In genomic region chr10:71984126-71984797, GRCh38 we compare ENCODE assay signal across 17 cellular contexts. TPM values are rescaled to one million over a fixed set of nuclear protein-coding genes. Genes with fewer than 3 reads are reported as not detected.
DNase-seq lines count a peak whose midpoint lies in the region; ATAC-seq, FAIRE-seq and TF ChIP-seq lines count a peak whose summit lies in the region.
"Had no signal": no experiment of that assay in that cellular context is flagged by ENCODE, and none has a peak within 500 bp of the region (broad histone marks: within the 10 kb centered on the region; RNA-seq: fewer than 3 reads in every experiment).

No MANE protein-coding gene starts in this region.

- intact Hi-C loops in GM12878 (cut with micrococcal nuclease; ENCODE audit: unreplicated experiment), result loop anchor here (5.0 kb wide), 1 partner anchor 233 kb away; the partner anchor contains the start of genes ANAPC16 and ASCC1
- intact Hi-C loops in lower lobe of right lung (cut with DNase I), result no loop called here

- SMC1A ChIA-PET in GM12878 (lab: Charles Lee; ENCODE audit: uncharacterized antibody, unreplicated experiment), result interaction anchor here (1.0 to 3.6 kb wide), 13 partner anchors 9 to 302 kb away, joined by 3 to 25 read pairs (median 4); no protein-coding TSS in a partner anchor

- H3K9me3 ChIP-seq in GM12878 (replicated peaks; ENCODE audit: control insufficient read depth, insufficient read depth, low read length) (no peaks in the 10 kb centered on the region), lower lobe of right lung (no peaks in the 10 kb centered on the region)

- H3K9me3 Mint-ChIP-seq in stimulated activated naive B cell treated with anti-CD40 and anti-IgM and Interleukin-4, amounts not matched to agents 10 μg/mL and 1 μg/mL and 100 μg/mL, for 72 hours, result peaks cover 0 to 3% of the 10 kb centered on the region in 2 donors
- H3K9me3 Mint-ChIP-seq in naive thymus-derived CD8-positive, alpha-beta T cell, result no peaks in the 10 kb centered on the region
- H3K9me3 Mint-ChIP-seq: T-cell had no signal

- H3K9ac ChIP-seq in GM12878 (ENCODE audit: control insufficient read depth, insufficient read depth, low read length), result peak overlapping the region; percentile 32; the same call in 1 of the 2 replicates

- CTCF ChIA-PET in GM12878 (lab: Yijun Ruan, JAX), result interaction anchor here (0.7 to 3.8 kb wide), 15 partner anchors 10 to 600 kb away, joined by 3 to 11 read pairs (median 3); no protein-coding TSS in a partner anchor

- H3K27ac ChIP-seq in GM12878 (ENCODE audit: control insufficient read depth, insufficient read depth), result peak overlapping the region; percentile 88
- peak overlapping the region; percentile 31 for H3K27ac ChIP-seq in lower lobe of right lung
- H3K27ac ChIP-seq: PC-9 had no signal

- H3K4me2 ChIP-seq in GM12878 (ENCODE audit: control insufficient read depth, insufficient read depth), result peak overlapping the region; percentile 75; the same call in 1 of the 2 replicates
- H3K4me2 ChIP-seq: PC-9 had no signal

- H3K4me3 Mint-ChIP-seq in stimulated activated naive B cell treated with anti-CD40 and anti-IgM and Interleukin-4, amounts not matched to agents 10 μg/mL and 1 μg/mL and 100 μg/mL, for 72 hours, result peak overlapping the region; percentile 69 to 73
- no peak overlapping the region for H3K4me3 Mint-ChIP-seq in naive thymus-derived CD8-positive, alpha-beta T cell
- H3K4me3 Mint-ChIP-seq: B cell, endodermal cell, T-cell had no signal

- H3K4me3 ChIP-seq in GM12878 (no peak overlapping the region), lower lobe of right lung (no peak overlapping the region)
- H3K4me3 ChIP-seq: PC-9 had no signal

- no peak for DNase-seq in GM12878 (ENCODE audit: low read depth, low spot score)
- DNase-seq in lower lobe of right lung, result no peak
- DNase-seq in stimulated activated naive B cell treated with anti-CD40 and anti-IgM and Interleukin-4, amounts not matched to agents 10 μg/mL and 1 μg/mL and 100 μg/mL, for 72 hours, result no peak
- DNase-seq in H54 (ENCODE audit: insufficient read length, low spot score), result no peak
- DNase-seq in naive thymus-derived CD8-positive, alpha-beta T cell, result no peak
- no peak for DNase-seq in hepatic stellate cell (ENCODE audit: low spot score)
- DNase-seq: activated CD4-positive, alpha-beta T cell treated with anti-CD3 and anti-CD28 coated beads for 1 hour; activated T-cell treated with anti-CD3 and anti-CD28 coated beads, Interleukin-2, amount 50 U/mL, for 1 hour; endodermal cell; NCI-H1417 treated with DMSO at 0.1 percent for 48 hours; NCI-H446 treated with DMSO at 0.1 percent for 48 hours; PC-9; stimulated activated CD4-positive, alpha-beta T cell treated with anti-CD3 and anti-CD28 coated beads, Interleukin-12 subunit alpha, Interleukin-12 subunit beta, amount 100 ng/mL, for 4 hours; T-cell had no signal

- H4K20me1 ChIP-seq in GM12878 (ENCODE audit: control insufficient read depth, insufficient read depth), result no peaks in the 10 kb centered on the region

- in situ Hi-C loops in GM12878 (cut with MboI), result no loop called here

- peak; percentile 11; the same call in 2 of the 3 replicates for ATAC-seq in GM12878
- ATAC-seq in lower lobe of right lung, result no peak
- peak in 1 of 2 donors; percentile 12 for ATAC-seq in stimulated activated naive B cell treated with anti-CD40 and anti-IgM and Interleukin-4, amounts not matched to agents 10 μg/mL and 1 μg/mL and 100 μg/mL, for 72 hours (replicated peaks)
- ATAC-seq in naive thymus-derived CD8-positive, alpha-beta T cell, result no peak
- no peak for ATAC-seq in HG03025 (IDR thresholded peaks at IDR 0.05; ENCODE audit: low FRiP score, unreplicated experiment)
- ATAC-seq: T-cell had no signal

- peak overlapping the region; percentile 22 for H2AFZ ChIP-seq in GM12878 (ENCODE audit: control insufficient read depth, low read depth, low read length)
- H2AFZ ChIP-seq: PC-9 had no signal

- 84% methylated on average over 15 of the region's 15 CpGs for WGBS in GM12878 (ENCODE audit: insufficient coverage, insufficient replicate concordance, low lambda C conversion rate, missing lambda C conversion rate)

- FAIRE-seq in GM12878 (lab: Jason Lieb, UNC) (no peak), H54 (lab: Jason Lieb, UNC) (no peak)

- no peaks in the 10 kb centered on the region for H3K79me2 ChIP-seq in GM12878 (ENCODE audit: control insufficient read depth, insufficient read depth, low read length)

- peak overlapping the region; percentile 96 for H3K27ac Mint-ChIP-seq in stimulated activated naive B cell treated with anti-CD40 and anti-IgM and Interleukin-4, amounts not matched to agents 10 μg/mL and 1 μg/mL and 100 μg/mL, for 72 hours
- no peak overlapping the region for H3K27ac Mint-ChIP-seq in naive thymus-derived CD8-positive, alpha-beta T cell
- H3K27ac Mint-ChIP-seq: B cell, endodermal cell had no signal

- RAD21 ChIA-PET in GM12878 (lab: Charles Lee; ENCODE audit: unreplicated experiment), result interaction anchor here (0.6 to 3.4 kb wide), 11 partner anchors 9 to 272 kb away, joined by 3 to 21 read pairs (median 5); partner anchors contain the start of genes ANAPC16 and ASCC1

- peaks cover 0 to 6% of the 10 kb centered on the region in 2 donors for H3K27me3 Mint-ChIP-seq in stimulated activated naive B cell treated with anti-CD40 and anti-IgM and Interleukin-4, amounts not matched to agents 10 μg/mL and 1 μg/mL and 100 μg/mL, for 72 hours
- H3K27me3 Mint-ChIP-seq in naive thymus-derived CD8-positive, alpha-beta T cell, result peaks cover 0 to 3% (median 0%) of the 10 kb centered on the region in 5 donors

- H3K27me3 ChIP-seq in GM12878 (replicated peaks in 1 of 2; ENCODE audit: control insufficient read depth in 2 of 2, insufficient read depth in 2 of 2, low read length in 1 of 2) (no peaks in the 10 kb centered on the region), lower lobe of right lung (ENCODE audit: low read depth) (no peaks in the 10 kb centered on the region)

- TF ChIP-seq EP300 in GM12878 (IDR thresholded peaks at IDR 0.05; ENCODE audit: borderline replicate concordance in 1 of 2, control insufficient read depth in 1 of 2, low read depth in 2 of 2, low read length in 2 of 2), result no peak

- TSS peak; percentile 64 for BruUV-seq in GM12878 (replicated peaks; lab: Mats Ljungman, UMichigan)

- peaks cover 0 to 4% of the 10 kb centered on the region in 2 donors for H3K36me3 Mint-ChIP-seq in stimulated activated naive B cell treated with anti-CD40 and anti-IgM and Interleukin-4, amounts not matched to agents 10 μg/mL and 1 μg/mL and 100 μg/mL, for 72 hours
- no peaks in the 10 kb centered on the region for H3K36me3 Mint-ChIP-seq in naive thymus-derived CD8-positive, alpha-beta T cell
- H3K36me3 Mint-ChIP-seq: T-cell had no signal

- no peak for TF ChIP-seq RAD21 in GM12878 (IDR thresholded peaks at IDR 0.05; ENCODE audit: insufficient read depth, low read depth, low read length)

- peak; percentile 7 for TF ChIP-seq POLR2A in GM18526 (IDR thresholded peaks at IDR 0.05; ENCODE audit: extremely low read depth, insufficient read length)
- no peak for TF ChIP-seq POLR2A in GM12878 (IDR thresholded peaks at IDR 0.05; ENCODE audit: low read depth, low read length)
- no peak for TF ChIP-seq POLR2A in H54 (IDR thresholded peaks at IDR 0.05; ENCODE audit: low read depth, low read length)

- peaks cover 40 to 51% of the 10 kb centered on the region in 2 donors for H3K4me1 Mint-ChIP-seq in stimulated activated naive B cell treated with anti-CD40 and anti-IgM and Interleukin-4, amounts not matched to agents 10 μg/mL and 1 μg/mL and 100 μg/mL, for 72 hours
- H3K4me1 Mint-ChIP-seq in naive thymus-derived CD8-positive, alpha-beta T cell, result peaks cover 0 to 6% (median 2%) of the 10 kb centered on the region in 4 donors
- H3K4me1 Mint-ChIP-seq: T-cell had no signal

- no peaks in the 10 kb centered on the region for H3K36me3 ChIP-seq in GM12878 (ENCODE audit: control insufficient read depth in 2 of 2, insufficient read depth in 2 of 2, low read length in 1 of 2)
- no peaks in the 10 kb centered on the region for H3K36me3 ChIP-seq in lower lobe of right lung

- H3K4me1 ChIP-seq in GM12878 (ENCODE audit: control insufficient read depth, insufficient read depth, low read length) (peaks cover 44% of the 10 kb centered on the region), lower lobe of right lung (peaks cover 82% of the 10 kb centered on the region)

- POLR2A ChIA-PET in GM12878 (lab: Charles Lee), result interaction anchor here (0.7 to 2.3 kb wide), 6 partner anchors 10 to 277 kb away, joined by 3 to 7 read pairs (median 4); no protein-coding TSS in a partner anchor
- POLR2A ChIA-PET in naive thymus-derived CD8-positive, alpha-beta T cell (lab: Charles Lee), result no interaction called here

- TF ChIP-seq CTCF in GM12878 (IDR thresholded peaks at IDR 0.05 in 2 of 3, conservative IDR thresholded peaks at IDR 0.05 in 1 of 3; ENCODE audit: control insufficient read depth in 2 of 3, extremely low read depth in 1 of 3, insufficient read depth in 1 of 3, low read depth in 3 of 3, low read length in 3 of 3) (no peak), lower lobe of right lung (IDR thresholded peaks at IDR 0.05) (no peak)

RNA-seq across cellular contexts. Expression of gene CHST3, which starts 20.1 kb away (rescaled TPM):
- total RNA-seq in GM12878 (2013; cell fraction: nucleolus; rRNA removed), result 0.81 and 1.5 TPM in 2 replicates
- total RNA-seq in GM12878 (2014; rRNA removed) (0.11 and 0.16 TPM in 2 replicates), GM12878 (2014; rRNA removed; fragmentation: Illumina TruSeq; extraction: Trizol) (0.04 and 0.05 TPM in 2 replicates), GM12878 (2021) (0.13 and 0.15 TPM in 2 replicates), lower lobe of right lung (12.0 TPM)
- 0.03 TPM for polyA plus RNA-seq in GM12878 (2011; ENCODE audit: low read depth)
- polyA plus RNA-seq in GM12878 (2011; rRNA removed) (0.36 and 0.50 TPM in 2 replicates), GM12878 (2014; fragmentation: Illumina TruSeq; extraction: Trizol) (0.03 TPM in 1 of 2 replicates, not detected in the other), GM12878 (2014; fragmentation: Nextera tagmentation; extraction: Ambion mirVana) (under 1 TPM in 1 of 2 experiments, not detected in 1; 0.04 TPM), GM12878 (2014; rRNA removed) (0.06 TPM in 2 replicates), GM12878 (2016; fragmentation: Nextera tagmentation; extraction: Ambion mirVana) (under 1 TPM in 1 of 2 experiments, not detected in 1; 0.04 TPM)
- 0.50 and 0.57 TPM in 2 replicates for polyA plus RNA-seq in GM12878 (2011; cell fraction: cytosol; rRNA removed)
- polyA plus RNA-seq in GM12878 (2011; cell fraction: nucleus; rRNA removed), result 0.53 and 0.60 TPM in 2 replicates
- 0.03 and 0.04 TPM in 2 replicates for polyA plus RNA-seq in GM12878 (2012)
- polyA minus RNA-seq in GM12878 (2011; rRNA and poly(A)+ RNA removed), result 0.98 and 1.1 TPM in 2 replicates
- polyA minus RNA-seq in GM12878 (2011; cell fraction: cytosol; rRNA and poly(A)+ RNA removed), result 0.27 and 0.42 TPM in 2 replicates
- polyA minus RNA-seq in GM12878 (2011; cell fraction: nucleus; rRNA and poly(A)+ RNA removed), result 0.36 and 0.48 TPM in 2 replicates
- not detected for total RNA-seq in naive thymus-derived CD8-positive, alpha-beta T cell
- not detected for polyA plus RNA-seq in naive thymus-derived CD8-positive, alpha-beta T cell
- total RNA-seq: B cell had no signal

Comparison
In these comparisons a context has a peak if more than half of its experiments do, and no peak if none do; other contexts are left out.
1. H3K4me3 Mint-ChIP-seq: peak in stimulated activated naive B cell treated with anti-CD40 and anti-IgM and Interleukin-4, amounts not matched to agents 10 μg/mL and 1 μg/mL and 100 μg/mL, for 72 hours (2 of 2); none in naive thymus-derived CD8-positive, alpha-beta T cell (0 of 10).